Comparison of ENCODE assay signal across 1 cellular context in the genomic region with DNA sequence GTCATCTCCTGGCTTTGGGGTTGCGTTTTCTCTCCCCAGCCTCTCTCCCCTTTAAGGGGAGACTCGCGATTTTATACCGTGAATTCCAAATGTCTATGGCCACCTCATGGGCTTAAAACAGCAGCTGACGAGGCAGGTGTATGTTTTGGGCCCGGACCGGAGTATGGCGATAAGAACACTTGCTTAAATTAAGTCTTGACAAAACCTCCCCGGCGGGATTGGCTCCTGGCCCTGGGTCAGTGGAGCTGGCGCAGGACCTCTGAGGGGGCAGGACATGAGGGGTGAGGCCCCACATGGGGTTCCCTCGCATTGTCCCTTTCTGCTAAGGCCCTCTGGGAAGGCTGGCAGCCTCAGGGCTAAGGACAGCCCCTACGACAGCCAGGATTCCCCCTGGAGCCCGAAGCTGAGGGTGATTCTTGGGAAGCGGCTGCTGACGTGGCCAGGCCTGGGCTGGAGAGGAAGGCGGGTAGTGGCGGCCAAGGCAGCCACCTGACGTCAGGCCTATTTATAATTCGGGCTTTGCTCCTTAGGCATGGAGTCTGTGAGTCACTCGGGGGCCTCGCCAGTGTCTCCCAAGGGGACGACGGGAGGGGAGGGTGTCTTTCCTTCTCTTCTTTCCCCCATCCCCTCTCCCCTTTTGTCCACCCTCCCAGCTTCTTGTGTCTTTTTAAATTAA.
TF ChIP-seq lines count a peak whose summit lies in the region.

No MANE protein-coding gene starts in this region.

TF ChIP-seq in IMR-90, 13 proteins besides CTCF, POLR2A, EP300 and RAD21 (continued from another document):
- TF ChIP-seq, protein P1, sequence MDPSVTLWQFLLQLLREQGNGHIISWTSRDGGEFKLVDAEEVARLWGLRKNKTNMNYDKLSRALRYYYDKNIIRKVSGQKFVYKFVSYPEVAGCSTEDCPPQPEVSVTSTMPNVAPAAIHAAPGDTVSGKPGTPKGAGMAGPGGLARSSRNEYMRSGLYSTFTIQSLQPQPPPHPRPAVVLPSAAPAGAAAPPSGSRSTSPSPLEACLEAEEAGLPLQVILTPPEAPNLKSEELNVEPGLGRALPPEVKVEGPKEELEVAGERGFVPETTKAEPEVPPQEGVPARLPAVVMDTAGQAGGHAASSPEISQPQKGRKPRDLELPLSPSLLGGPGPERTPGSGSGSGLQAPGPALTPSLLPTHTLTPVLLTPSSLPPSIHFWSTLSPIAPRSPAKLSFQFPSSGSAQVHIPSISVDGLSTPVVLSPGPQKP (IDR thresholded peaks at IDR 0.05; ENCODE audit: borderline replicate concordance, low read depth, low read length), result no peak
- TF ChIP-seq RCOR1 (IDR thresholded peaks at IDR 0.05; ENCODE audit: insufficient replicate concordance, low read length) (no peak), MAFK (IDR thresholded peaks at IDR 0.05; ENCODE audit: low read depth, low read length) (no peak), CEBPB (IDR thresholded peaks at IDR 0.05; ENCODE audit: low read depth, low read length) (no peak)
TF ChIP-seq in IMR-90: peak in this region for 0.
